15 cellular contexts compared by ENCODE assay signal in genomic region chr14:63663428-63664142, GRCh38. TPM values are rescaled to one million over a fixed set of nuclear protein-coding genes. Genes with fewer than 3 reads are reported as not detected.
DNase-seq lines count a peak whose midpoint lies in the region; ATAC-seq, FAIRE-seq and TF ChIP-seq lines count a peak whose summit lies in the region.
"Had no signal": no experiment of that assay in that cellular context is flagged by ENCODE, and none has a peak within 500 bp of the region (broad histone marks: within the 10 kb centered on the region; RNA-seq: fewer than 3 reads in every experiment).

No MANE protein-coding gene starts in this region.

- H3K9ac ChIP-seq in H1 (replicated peaks in 1 of 4; ENCODE audit: extremely low read depth in 1 of 4, low read depth in 3 of 4, low read length in 3 of 4) = no peak overlapping the region
- no peak overlapping the region for H3K9ac ChIP-seq in neuronal stem cell (ENCODE audit: low read depth, low read length, poor library complexity)

- no peak overlapping the region for H3K56ac ChIP-seq in H1 (replicated peaks; ENCODE audit: insufficient read length, low read depth, low read length)

- H4K20me1 ChIP-seq in H1 (replicated peaks in 1 of 2; ENCODE audit: control insufficient read depth in 1 of 2, insufficient read depth in 2 of 2, low read length in 2 of 2) = no peaks in the 10 kb centered on the region

- H3K79me1 ChIP-seq in H1 (ENCODE audit: low read depth, low read length) = no peaks in the 10 kb centered on the region
- no peaks in the 10 kb centered on the region for H3K79me1 ChIP-seq in neuronal stem cell (ENCODE audit: low read depth, low read length)

- no peak for FAIRE-seq in H1 (lab: Jason Lieb, UNC)
- FAIRE-seq: H54 had no signal

- H3K27me3 ChIP-seq in H1 (replicated peaks in 1 of 4; ENCODE audit: control insufficient read depth in 3 of 4, extremely low read depth in 1 of 4, insufficient read depth in 3 of 4, low read length in 3 of 4) (no peaks in the 10 kb centered on the region), neuronal stem cell (ENCODE audit: control insufficient read depth in 3 of 3, insufficient read depth in 3 of 3, low read depth in 1 of 3, low read length in 3 of 3) (no peaks in the 10 kb centered on the region)

- intact Hi-C loops in activated naive CD4-positive, alpha-beta T cell treated with anti-CD3 and anti-CD28 coated beads for 36 hours (cut with micrococcal nuclease) = no loop called here

- H2AK5ac ChIP-seq in H1 (ENCODE audit: low read depth, low read length) (no peak overlapping the region), neuronal stem cell (ENCODE audit: low read depth, low read length) (no peak overlapping the region)

- TF ChIP-seq RAD21 in H1 (IDR thresholded peaks at IDR 0.05 in 1 of 2, conservative IDR thresholded peaks at IDR 0.05 in 1 of 2; ENCODE audit: low read depth in 2 of 2, low read length in 2 of 2) = no peak

- TF ChIP-seq POLR2A in H1 (IDR thresholded peaks at IDR 0.05; ENCODE audit: control extremely low read depth in 1 of 2, low read depth in 2 of 2, low read length in 2 of 2) = no peak

- ATAC-seq in GM19463 (IDR thresholded peaks at IDR 0.05; ENCODE audit: unreplicated experiment) = peak; percentile 63
- ATAC-seq: sciatic nerve had no signal

- H3K79me2 ChIP-seq in H1 (ENCODE audit: control insufficient read depth in 1 of 2, insufficient read depth in 2 of 2, low read length in 2 of 2) = no peaks in the 10 kb centered on the region

- CTCF ChIA-PET in H1 (lab: Charles Lee; ENCODE audit: partially characterized antibody) = interaction anchor here (0.9 to 1.1 kb wide), 2 partner anchors 12 to 107 kb away, joined by 3 to 4 read pairs; no protein-coding TSS in a partner anchor
- CTCF ChIA-PET in activated naive CD4-positive, alpha-beta T cell treated with anti-CD3 and anti-CD28 coated beads for 36 hours (lab: Charles Lee) = no interaction called here

- no peak overlapping the region for H2BK12ac ChIP-seq in H1 (ENCODE audit: low read depth, low read length)
- H2BK12ac ChIP-seq in neuronal stem cell (ENCODE audit: low read length) = no peak overlapping the region

- H3K4me1 ChIP-seq in H1 (replicated peaks in 1 of 4; ENCODE audit: control insufficient read depth in 3 of 4, insufficient read depth in 4 of 4, low read length in 3 of 4) = no peaks in the 10 kb centered on the region
- H3K4me1 ChIP-seq in neuronal stem cell (ENCODE audit: control insufficient read depth in 2 of 2, insufficient read depth in 1 of 2, low read depth in 1 of 2, low read length in 2 of 2) = no peaks in the 10 kb centered on the region

- H3K18ac ChIP-seq in H1 (ENCODE audit: extremely low read depth, low read length) (no peak overlapping the region), neuronal stem cell (ENCODE audit: low read length) (no peak overlapping the region)

- no peak overlapping the region for H3K27ac Mint-ChIP-seq in activated naive CD4-positive, alpha-beta T cell treated with anti-CD3 and anti-CD28 coated beads for 36 hours
- H3K27ac Mint-ChIP-seq: nephron progenitor cell had no signal

- TF ChIP-seq EP300 in H1 (IDR thresholded peaks at IDR 0.05; ENCODE audit: borderline replicate concordance in 1 of 2, low read depth in 2 of 2, low read length in 2 of 2) = no peak

- H3K36me3 ChIP-seq in H1 (ENCODE audit: control insufficient read depth in 2 of 4, insufficient read depth in 4 of 4, low read length in 3 of 4) = no peaks in the 10 kb centered on the region
- no peaks in the 10 kb centered on the region for H3K36me3 ChIP-seq in neuronal stem cell (replicated peaks in 1 of 2; ENCODE audit: control insufficient read depth in 2 of 2, insufficient read depth in 2 of 2, low read length in 2 of 2)

- POLR2A ChIA-PET in H1 (lab: Charles Lee; ENCODE audit: partially characterized antibody) = interaction anchor here (1.1 to 1.6 kb wide), 2 partner anchors 22 to 24 kb away, joined by 3 to 4 read pairs; partner anchors contain the start of gene WDR89

- DNase-seq in NAMALWA (ENCODE audit: low spot score) (peak; percentile 11), H1 (ENCODE audit: low read depth in 1 of 2, low spot score in 2 of 2) (no peak), neuronal stem cell (ENCODE audit: low spot score) (no peak), NCI-H1436 treated with DMSO at 0.1 percent for 48 hours (lab: John Stamatoyannopoulos, UW) (no peak), ureter (ENCODE audit: low spot score) (no peak), NOMO-1 treated with dmso at 0.1 percent for 144 hours (lab: John Stamatoyannopoulos, UW; ENCODE audit: unreplicated experiment) (no peak)
- DNase-seq in activated naive CD4-positive, alpha-beta T cell treated with anti-CD3 and anti-CD28 coated beads for 36 hours = no peak
- DNase-seq: activated CD4-positive, alpha-beta T cell treated with anti-CD3 and anti-CD28 coated beads for 1 hour; activated T-cell treated with anti-CD3 and anti-CD28 coated beads, Interleukin-2, amount 50 U/mL, for 48 hours; hypothalamus; nephron progenitor cell; stimulated activated CD4-positive, alpha-beta T cell treated with anti-CD3 and anti-CD28 coated beads, Interleukin-4, amount 100 ng/mL, for 1 hour had no signal

- 89% methylated on average over 12 of the region's 12 CpGs; no CpG with 5 or more reads in 1 of the 2 experiments for WGBS in H1 (ENCODE audit: extremely low coverage in 1 of 2, insufficient coverage in 1 of 2, insufficient read length in 1 of 2, insufficient replicate concordance in 2 of 2, low coverage in 1 of 2, low lambda C conversion rate in 2 of 2, missing lambda C conversion rate in 1 of 2), 2 experiments
- WGBS in neuronal stem cell (ENCODE audit: extremely low coverage in 2 of 2, insufficient read length in 2 of 2, insufficient replicate concordance in 1 of 2), 2 donors = no CpG with 5 or more reads among the region's 12 CpGs

- H2BK20ac ChIP-seq in H1 (ENCODE audit: low read length) = no peak overlapping the region

- H4K8ac ChIP-seq in H1 (ENCODE audit: extremely low read depth, insufficient read depth, low read length) (peak overlapping the region; percentile 22; the same call in 1 of the 2 replicates), neuronal stem cell (ENCODE audit: low read depth, low read length) (no peak overlapping the region)

- H2BK15ac ChIP-seq in H1 (ENCODE audit: low read length) = no peak overlapping the region
- H2BK15ac ChIP-seq in neuronal stem cell (ENCODE audit: low read length) = no peak overlapping the region

- H3K14ac ChIP-seq in H1 (ENCODE audit: insufficient read length) (no peak overlapping the region), neuronal stem cell (ENCODE audit: low read length) (no peak overlapping the region)

- H3K23me2 ChIP-seq in H1 (ENCODE audit: low read depth, low read length) = no peaks in the 10 kb centered on the region

- no peak overlapping the region for H4K5ac ChIP-seq in H1 (ENCODE audit: insufficient read length, low read depth, low read length)

- H3K4me2 ChIP-seq in H1 (ENCODE audit: insufficient read depth in 1 of 2, low read depth in 2 of 2, low read length in 2 of 2) = no peak overlapping the region
- no peak overlapping the region for H3K4me2 ChIP-seq in neuronal stem cell (ENCODE audit: insufficient read depth, low read length, poor library complexity, severe bottlenecking)

- H3K4me3 Mint-ChIP-seq in activated naive CD4-positive, alpha-beta T cell treated with anti-CD3 and anti-CD28 coated beads for 36 hours = no peak overlapping the region
- H3K4me3 Mint-ChIP-seq: nephron progenitor cell had no signal

- H2AFZ ChIP-seq in H1 (ENCODE audit: low read length) (no peak overlapping the region), neuronal stem cell (ENCODE audit: low read length) (no peak overlapping the region)

- TF ChIP-seq CTCF in H1 (IDR thresholded peaks at IDR 0.05; ENCODE audit: control extremely low read depth in 1 of 3, insufficient read depth in 1 of 3, low read depth in 1 of 3, low read length in 3 of 3) = no peak

- no peaks in the 10 kb centered on the region for H3K4me1 Mint-ChIP-seq in activated naive CD4-positive, alpha-beta T cell treated with anti-CD3 and anti-CD28 coated beads for 36 hours (ENCODE audit: low read depth)
- H3K4me1 Mint-ChIP-seq: nephron progenitor cell had no signal

- H3K23ac ChIP-seq in H1 (ENCODE audit: insufficient read length) (no peak overlapping the region), neuronal stem cell (ENCODE audit: low read depth, low read length, poor library complexity) (peak overlapping the region; percentile 22)

- H3K4ac ChIP-seq in H1 (replicated peaks; ENCODE audit: insufficient read length, low read depth, low read length) = no peak overlapping the region
- no peak overlapping the region for H3K4ac ChIP-seq in neuronal stem cell (ENCODE audit: low read length)

- H3K4me3 ChIP-seq in H1 (ENCODE audit: extremely low read depth in 1 of 4, insufficient read depth in 2 of 4, low read depth in 3 of 4, low read length in 4 of 4) = no peak overlapping the region
- H3K4me3 ChIP-seq in neuronal stem cell (ENCODE audit: low read length in 2 of 2) = peak overlapping the region in 1 of 2 donors; percentile 39

- H4K91ac ChIP-seq in H1 (replicated peaks; ENCODE audit: insufficient read length, low read length) = no peak overlapping the region
- H4K91ac ChIP-seq in neuronal stem cell (ENCODE audit: low read depth, low read length, poor library complexity) = no peak overlapping the region

- H2BK5ac ChIP-seq in H1 (ENCODE audit: low read depth, low read length) = no peak overlapping the region
- H2BK5ac ChIP-seq in neuronal stem cell (ENCODE audit: low read length) = no peak overlapping the region

- peaks cover 0 to 9% of the 10 kb centered on the region in 2 experiments; a peak in 2 of 4 replicates for H3K9me3 ChIP-seq in H1 (ENCODE audit: insufficient read depth in 2 of 2, low read depth in 1 of 2, low read length in 1 of 2)
- H3K9me3 ChIP-seq in neuronal stem cell (replicated peaks in 1 of 2; ENCODE audit: control insufficient read depth in 2 of 2, insufficient read depth in 1 of 2, low read depth in 1 of 2, low read length in 2 of 2) = peaks cover 0 to 6% of the 10 kb centered on the region in 2 donors

- H2BK120ac ChIP-seq in H1 (replicated peaks; ENCODE audit: low read depth, low read length) (no peak overlapping the region), neuronal stem cell (ENCODE audit: low read depth, low read length) (no peak overlapping the region)

- no peaks in the 10 kb centered on the region for H3K27me3 Mint-ChIP-seq in activated naive CD4-positive, alpha-beta T cell treated with anti-CD3 and anti-CD28 coated beads for 36 hours (ENCODE audit: low read depth)

- peaks cover 3% of the 10 kb centered on the region for H3K36me3 Mint-ChIP-seq in activated naive CD4-positive, alpha-beta T cell treated with anti-CD3 and anti-CD28 coated beads for 36 hours (ENCODE audit: low read depth)

- no peaks in the 10 kb centered on the region for H3K9me3 Mint-ChIP-seq in activated naive CD4-positive, alpha-beta T cell treated with anti-CD3 and anti-CD28 coated beads for 36 hours
- H3K9me3 Mint-ChIP-seq: nephron progenitor cell had no signal

- H3K27ac ChIP-seq in H1 (ENCODE audit: low read depth, low read length) (no peak overlapping the region; the same call in 1 of the 2 replicates), neuronal stem cell (replicated peaks; ENCODE audit: low read length) (no peak overlapping the region)

RNA-seq across cellular contexts. Expression of gene WDR89, which starts 21.9 kb away (rescaled TPM):
- total RNA-seq in H1 (2021; fragmentation: NEBNext Ultra II Directional; extraction: Animal tissue kit (Norgen Biotek cat#: 25700)) = 32.0 and 32.9 TPM in 2 replicates
- 4.1 and 8.3 TPM in 2 replicates for polyA plus RNA-seq in H1 (2011; rRNA removed)
- 11.5 TPM for polyA plus RNA-seq in H1 (2011; cell fraction: cytosol; rRNA removed)
- 2.4 TPM for polyA plus RNA-seq in H1 (2011; cell fraction: nucleus; rRNA removed)
- polyA plus RNA-seq in H1 (2012, experiment 1 of 2) = 13.2 to 26.1 TPM (median 16.1 TPM) in 4 replicates
- polyA plus RNA-seq in H1 (2012, experiment 2 of 2) = 1.6 TPM
- 16.3 TPM for polyA plus RNA-seq in H1 (2013, experiment 1 of 2)
- polyA plus RNA-seq in H1 (2013, experiment 2 of 2) = 17.1 TPM
- polyA minus RNA-seq in H1 (2011; rRNA and poly(A)+ RNA removed) = 18.4 and 23.0 TPM in 2 replicates
- 11.7 TPM for polyA minus RNA-seq in H1 (2011; cell fraction: cytosol; rRNA and poly(A)+ RNA removed)
- 15.8 TPM for polyA minus RNA-seq in H1 (2011; cell fraction: nucleus; rRNA and poly(A)+ RNA removed)
- 16.9 TPM for polyA plus RNA-seq in neuronal stem cell (2013, experiment 1 of 2)
- polyA plus RNA-seq in neuronal stem cell (2013, experiment 2 of 2) = 16.9 TPM
- 10 to 100 TPM; 26.7 to 27.7 TPM for total RNA-seq in activated naive CD4-positive, alpha-beta T cell treated with anti-CD3 and anti-CD28 coated beads for 36 hours
- 19.3 TPM for total RNA-seq in ureter
